8 cellular contexts compared by ENCODE assay signal in the genomic region with DNA sequence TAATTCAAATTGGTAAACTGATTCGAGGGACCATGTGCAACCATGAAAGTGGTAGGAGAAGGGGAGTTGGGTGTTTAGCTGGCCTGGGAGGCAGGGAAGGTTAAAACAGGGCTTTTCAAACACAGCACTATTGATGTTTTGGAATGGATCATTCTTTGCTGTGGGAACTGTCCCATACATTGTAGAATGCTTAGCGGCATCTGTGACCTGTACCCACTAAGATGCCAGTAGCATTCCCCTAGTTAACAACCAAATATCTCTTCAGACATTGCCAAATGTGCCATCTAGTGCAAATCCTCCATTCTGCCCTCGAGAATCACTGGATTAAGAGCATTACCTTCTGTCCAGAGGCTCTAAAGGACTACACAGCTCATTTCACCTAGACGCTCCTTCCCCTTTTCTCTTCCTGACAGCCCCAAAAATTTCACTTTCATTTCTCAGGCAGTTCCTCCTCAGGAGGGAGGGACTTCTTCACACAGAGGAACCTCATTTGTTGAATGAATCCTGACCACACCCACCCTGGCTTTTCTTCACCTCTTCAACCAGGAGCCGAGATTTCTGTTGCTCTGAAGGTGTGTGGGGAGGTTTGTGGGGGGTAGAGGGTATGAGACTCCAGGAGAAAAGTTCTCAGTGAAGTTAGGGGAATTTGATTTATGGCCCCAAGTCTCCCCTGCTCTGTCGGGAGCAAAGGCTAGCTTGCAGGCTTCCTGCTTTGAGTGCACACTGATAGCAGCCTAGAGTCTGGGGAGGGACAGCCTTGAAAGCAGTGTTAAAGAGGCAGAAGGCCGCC. TPM values are rescaled to one million over a fixed set of nuclear protein-coding genes. Genes with fewer than 3 reads are reported as not detected.
DNase-seq lines count a peak whose midpoint lies in the region; ATAC-seq and TF ChIP-seq lines count a peak whose summit lies in the region.

A gene with protein sequence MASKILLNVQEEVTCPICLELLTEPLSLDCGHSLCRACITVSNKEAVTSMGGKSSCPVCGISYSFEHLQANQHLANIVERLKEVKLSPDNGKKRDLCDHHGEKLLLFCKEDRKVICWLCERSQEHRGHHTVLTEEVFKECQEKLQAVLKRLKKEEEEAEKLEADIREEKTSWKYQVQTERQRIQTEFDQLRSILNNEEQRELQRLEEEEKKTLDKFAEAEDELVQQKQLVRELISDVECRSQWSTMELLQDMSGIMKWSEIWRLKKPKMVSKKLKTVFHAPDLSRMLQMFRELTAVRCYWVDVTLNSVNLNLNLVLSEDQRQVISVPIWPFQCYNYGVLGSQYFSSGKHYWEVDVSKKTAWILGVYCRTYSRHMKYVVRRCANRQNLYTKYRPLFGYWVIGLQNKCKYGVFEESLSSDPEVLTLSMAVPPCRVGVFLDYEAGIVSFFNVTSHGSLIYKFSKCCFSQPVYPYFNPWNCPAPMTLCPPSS (plus strand): TSS at position 513 of the 790 bp plus-strand sequence. CDS start 7,331 bp downstream, outside the sequence.

- H3K9ac ChIP-seq in liver (ENCODE audit: low read depth in 1 of 2, low read length in 2 of 2) = peak within 1 kb of the TSS; percentile 70 to 95

- peak within 1 kb of the TSS; percentile 92 for H3K27ac Mint-ChIP-seq in dendritic cell treated with granulocyte-macrophage colony-stimulating factor and Interleukin-4, amounts not matched to agents 40 ng/mL and 50 ng/mL, for 4 days

- H3K4me3 ChIP-seq in liver (ENCODE audit: low read depth in 1 of 3, low read length in 3 of 3) = peak within 1 kb of the TSS; percentile 70 to 96 (median 85)

- no peaks in the 10 kb centered on the region for H3K27me3 ChIP-seq in liver (ENCODE audit: control insufficient read depth in 4 of 4, insufficient read depth in 4 of 4, low read length in 3 of 4)

- peak in 1 of 2 donors; percentile 56 for TF ChIP-seq RAD21 in liver (IDR thresholded peaks at IDR 0.05)

- H3K4me3 Mint-ChIP-seq in dendritic cell treated with granulocyte-macrophage colony-stimulating factor and Interleukin-4, amounts not matched to agents 40 ng/mL and 50 ng/mL, for 4 days = peak within 1 kb of the TSS; percentile 86

- intact Hi-C loops in dendritic cell treated with granulocyte-macrophage colony-stimulating factor and Interleukin-4, amounts not matched to agents 40 ng/mL and 50 ng/mL, for 4 days (cut with micrococcal nuclease) = loop anchor here (5.0 kb wide), 1 partner anchor 63 kb away; a partner anchor contains a TSS

- peaks cover 16% of the 10 kb centered on the region for H3K36me3 Mint-ChIP-seq in dendritic cell treated with granulocyte-macrophage colony-stimulating factor and Interleukin-4, amounts not matched to agents 40 ng/mL and 50 ng/mL, for 4 days (ENCODE audit: low read depth)

- no peaks in the 10 kb centered on the region for H3K27me3 Mint-ChIP-seq in dendritic cell treated with granulocyte-macrophage colony-stimulating factor and Interleukin-4, amounts not matched to agents 40 ng/mL and 50 ng/mL, for 4 days

- peaks cover 42% of the 10 kb centered on the region for H3K4me1 Mint-ChIP-seq in dendritic cell treated with granulocyte-macrophage colony-stimulating factor and Interleukin-4, amounts not matched to agents 40 ng/mL and 50 ng/mL, for 4 days (ENCODE audit: low read depth)

- no peaks in the 10 kb centered on the region for H3K9me3 Mint-ChIP-seq in dendritic cell treated with granulocyte-macrophage colony-stimulating factor and Interleukin-4, amounts not matched to agents 40 ng/mL and 50 ng/mL, for 4 days

- DNase-seq in EL (peak; percentile 87), KBM-7 (peak; percentile 92), NCI-H2196 (lab: John Stamatoyannopoulos, UW; ENCODE audit: unreplicated experiment) (no peak)
- peak; percentile 54 for DNase-seq in activated CD4-positive, alpha-beta T cell treated with anti-CD3 and anti-CD28 coated beads for 1 hour
- peak; percentile 27 to 38 (median 33) for DNase-seq in stimulated activated CD4-positive, alpha-beta T cell treated with anti-CD3 and anti-CD28 coated beads, TNF-alpha, amount 100 ng/mL, for 24 hours (ENCODE audit: low read depth in 3 of 3)

- H3K27ac ChIP-seq in liver (ENCODE audit: low read depth in 1 of 2, low read length in 2 of 2) = peak within 1 kb of the TSS; percentile 78 to 79

- no peak for TF ChIP-seq CTCF in liver (IDR thresholded peaks at IDR 0.05; ENCODE audit: low read depth, low read length, missing input control)

- peaks cover 2 to 33% (median 23%) of the 10 kb centered on the region in 4 donors for H3K4me1 ChIP-seq in liver (ENCODE audit: control insufficient read depth in 4 of 4, insufficient read depth in 4 of 4, low read length in 3 of 4)

- H3K36me3 ChIP-seq in liver (ENCODE audit: control insufficient read depth in 4 of 4, insufficient read depth in 3 of 4, low read depth in 1 of 4, low read length in 3 of 4) = no peaks in the 10 kb centered on the region

- 7% methylated on average over 7 of the region's 7 CpGs for WGBS in liver

- in situ Hi-C loops in KBM-7 (cut with MboI; ENCODE audit: low pct_unique_long_range_greater_than_20kb, low sequenced_read_pairs) = no loop called here

- ATAC-seq in GM21737 (IDR thresholded peaks at IDR 0.05; ENCODE audit: unreplicated experiment) = peak; percentile 97

- H3K9me3 ChIP-seq in liver (ENCODE audit: control insufficient read depth in 4 of 4, low read length in 3 of 4) = no peaks in the 10 kb centered on the region

TF ChIP-seq in liver, 16 proteins besides CTCF, POLR2A, EP300 and RAD21:
- TF ChIP-seq, protein P1, sequence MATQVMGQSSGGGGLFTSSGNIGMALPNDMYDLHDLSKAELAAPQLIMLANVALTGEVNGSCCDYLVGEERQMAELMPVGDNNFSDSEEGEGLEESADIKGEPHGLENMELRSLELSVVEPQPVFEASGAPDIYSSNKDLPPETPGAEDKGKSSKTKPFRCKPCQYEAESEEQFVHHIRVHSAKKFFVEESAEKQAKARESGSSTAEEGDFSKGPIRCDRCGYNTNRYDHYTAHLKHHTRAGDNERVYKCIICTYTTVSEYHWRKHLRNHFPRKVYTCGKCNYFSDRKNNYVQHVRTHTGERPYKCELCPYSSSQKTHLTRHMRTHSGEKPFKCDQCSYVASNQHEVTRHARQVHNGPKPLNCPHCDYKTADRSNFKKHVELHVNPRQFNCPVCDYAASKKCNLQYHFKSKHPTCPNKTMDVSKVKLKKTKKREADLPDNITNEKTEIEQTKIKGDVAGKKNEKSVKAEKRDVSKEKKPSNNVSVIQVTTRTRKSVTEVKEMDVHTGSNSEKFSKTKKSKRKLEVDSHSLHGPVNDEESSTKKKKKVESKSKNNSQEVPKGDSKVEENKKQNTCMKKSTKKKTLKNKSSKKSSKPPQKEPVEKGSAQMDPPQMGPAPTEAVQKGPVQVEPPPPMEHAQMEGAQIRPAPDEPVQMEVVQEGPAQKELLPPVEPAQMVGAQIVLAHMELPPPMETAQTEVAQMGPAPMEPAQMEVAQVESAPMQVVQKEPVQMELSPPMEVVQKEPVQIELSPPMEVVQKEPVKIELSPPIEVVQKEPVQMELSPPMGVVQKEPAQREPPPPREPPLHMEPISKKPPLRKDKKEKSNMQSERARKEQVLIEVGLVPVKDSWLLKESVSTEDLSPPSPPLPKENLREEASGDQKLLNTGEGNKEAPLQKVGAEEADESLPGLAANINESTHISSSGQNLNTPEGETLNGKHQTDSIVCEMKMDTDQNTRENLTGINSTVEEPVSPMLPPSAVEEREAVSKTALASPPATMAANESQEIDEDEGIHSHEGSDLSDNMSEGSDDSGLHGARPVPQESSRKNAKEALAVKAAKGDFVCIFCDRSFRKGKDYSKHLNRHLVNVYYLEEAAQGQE (IDR thresholded peaks at IDR 0.05) = peak; percentile 65
- TF ChIP-seq HNF4G (IDR thresholded peaks at IDR 0.05) (peak; percentile 21), SP1 (IDR thresholded peaks at IDR 0.05) (peak; percentile 45), JUND (IDR thresholded peaks at IDR 0.05) (peak; percentile 51 to 62), FOXA1 (IDR thresholded peaks at IDR 0.05) (no peak), TAF1 (conservative IDR thresholded peaks at IDR 0.05) (peak; percentile 56), YY1 (IDR thresholded peaks at IDR 0.05) (peak; percentile 66), EGR1 (IDR thresholded peaks at IDR 0.05; ENCODE audit: low read depth in 2 of 2) (no peak), NR2F2 (IDR thresholded peaks at IDR 0.05) (peak; percentile 92), GABPA (IDR thresholded peaks at IDR 0.05 in 1 of 2, conservative IDR thresholded peaks at IDR 0.05 in 1 of 2) (peak in 1 of 2 donors; percentile 46), FOXA2 (IDR thresholded peaks at IDR 0.05) (no peak), HNF4A (conservative IDR thresholded peaks at IDR 0.05) (peak; percentile 47 to 63), RXRA (IDR thresholded peaks at IDR 0.05) (peak in 1 of 2 donors; percentile 33)
- TF ChIP-seq, protein P2, sequence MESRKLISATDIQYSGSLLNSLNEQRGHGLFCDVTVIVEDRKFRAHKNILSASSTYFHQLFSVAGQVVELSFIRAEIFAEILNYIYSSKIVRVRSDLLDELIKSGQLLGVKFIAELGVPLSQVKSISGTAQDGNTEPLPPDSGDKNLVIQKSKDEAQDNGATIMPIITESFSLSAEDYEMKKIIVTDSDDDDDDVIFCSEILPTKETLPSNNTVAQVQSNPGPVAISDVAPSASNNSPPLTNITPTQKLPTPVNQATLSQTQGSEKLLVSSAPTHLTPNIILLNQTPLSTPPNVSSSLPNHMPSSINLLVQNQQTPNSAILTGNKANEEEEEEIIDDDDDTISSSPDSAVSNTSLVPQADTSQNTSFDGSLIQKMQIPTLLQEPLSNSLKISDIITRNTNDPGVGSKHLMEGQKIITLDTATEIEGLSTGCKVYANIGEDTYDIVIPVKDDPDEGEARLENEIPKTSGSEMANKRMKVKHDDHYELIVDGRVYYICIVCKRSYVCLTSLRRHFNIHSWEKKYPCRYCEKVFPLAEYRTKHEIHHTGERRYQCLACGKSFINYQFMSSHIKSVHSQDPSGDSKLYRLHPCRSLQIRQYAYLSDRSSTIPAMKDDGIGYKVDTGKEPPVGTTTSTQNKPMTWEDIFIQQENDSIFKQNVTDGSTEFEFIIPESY (IDR thresholded peaks at IDR 0.05) = no peak
- TF ChIP-seq, protein P3, sequence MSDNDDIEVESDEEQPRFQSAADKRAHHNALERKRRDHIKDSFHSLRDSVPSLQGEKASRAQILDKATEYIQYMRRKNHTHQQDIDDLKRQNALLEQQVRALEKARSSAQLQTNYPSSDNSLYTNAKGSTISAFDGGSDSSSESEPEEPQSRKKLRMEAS (IDR thresholded peaks at IDR 0.05) = no peak
- TF ChIP-seq, protein P4, sequence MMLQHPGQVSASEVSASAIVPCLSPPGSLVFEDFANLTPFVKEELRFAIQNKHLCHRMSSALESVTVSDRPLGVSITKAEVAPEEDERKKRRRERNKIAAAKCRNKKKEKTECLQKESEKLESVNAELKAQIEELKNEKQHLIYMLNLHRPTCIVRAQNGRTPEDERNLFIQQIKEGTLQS (IDR thresholded peaks at IDR 0.05) = no peak

RNA-seq across cellular contexts. Expression of the gene that starts here (rescaled TPM):
- total RNA-seq in liver = 1 to 10 TPM; 2.8 to 3.8 TPM
- 1 to 10 TPM; 1.7 to 2.2 TPM for polyA plus RNA-seq in liver
